In genomic region chr10:98260350-98260749, GRCh38 we compare ENCODE assay signal across 19 cellular contexts. TPM values are rescaled to one million over a fixed set of nuclear protein-coding genes. Genes with fewer than 3 reads are reported as not detected.
DNase-seq lines count a peak whose midpoint lies in the region; ATAC-seq, FAIRE-seq and TF ChIP-seq lines count a peak whose summit lies in the region.
"Had no signal": no experiment of that assay in that cellular context is flagged by ENCODE, and none has a peak within 500 bp of the region (broad histone marks: within the 10 kb centered on the region; RNA-seq: fewer than 3 reads in every experiment).

No MANE protein-coding gene starts in this region.

- H3K9me2 ChIP-seq in GM23248 (ENCODE audit: insufficient read depth) = no peaks in the 10 kb centered on the region

- peaks cover 62% of the 10 kb centered on the region for H3F3A ChIP-seq in GM23248 (ENCODE audit: insufficient read depth)

- H3K36me3 Mint-ChIP-seq in glutamatergic neuron (ENCODE audit: unreplicated experiment) = no peaks in the 10 kb centered on the region

- ATAC-seq in left lung = peak; percentile 12

- no peak overlapping the region for H2AFZ ChIP-seq in GM23248

- H3K4me3 Mint-ChIP-seq in glutamatergic neuron (ENCODE audit: unreplicated experiment) = no peak overlapping the region
- H3K4me3 Mint-ChIP-seq: H9 had no signal

- peaks cover 11% of the 10 kb centered on the region for H3K9me3 Mint-ChIP-seq in glutamatergic neuron (ENCODE audit: unreplicated experiment)
- H3K9me3 Mint-ChIP-seq: H9 had no signal

- in situ Hi-C loops in GM23248 (cut with MboI) (no loop called here), brain microvascular endothelial cell (cut with HindIII; ENCODE audit: low pct_ligation_motif_present, low sequenced_read_pairs) (no loop called here)

- H4K20me1 ChIP-seq in GM23248 (ENCODE audit: insufficient read depth) = no peaks in the 10 kb centered on the region

- intact Hi-C loops in left lung (cut with DNase I) = no loop called here

- H3K27ac Mint-ChIP-seq in glutamatergic neuron (ENCODE audit: unreplicated experiment) = no peak overlapping the region

- H3K4me1 ChIP-seq in GM23248 (ENCODE audit: insufficient read depth) (peaks cover 6% of the 10 kb centered on the region; the same call in 1 of the 2 replicates), left lung (peaks cover 0 to 20% of the 10 kb centered on the region in 2 donors)

- H3K27me3 Mint-ChIP-seq in glutamatergic neuron (ENCODE audit: unreplicated experiment) = peaks cover 8% of the 10 kb centered on the region

- no peak overlapping the region for H3K9ac ChIP-seq in GM23248

- TF ChIP-seq CTCF in VCaP (conservative IDR thresholded peaks at IDR 0.05) = no peak
- TF ChIP-seq CTCF in left lung (IDR thresholded peaks at IDR 0.05) = no peak
- TF ChIP-seq CTCF in glutamatergic neuron (IDR thresholded peaks at IDR 0.05; ENCODE audit: partially characterized antibody, unreplicated experiment) = no peak
- no peak for TF ChIP-seq CTCF in brain microvascular endothelial cell (IDR thresholded peaks at IDR 0.05; ENCODE audit: low read depth, low read length, missing control alignments)

- H3K4me2 ChIP-seq in GM23248 (ENCODE audit: unreplicated experiment) = no peak overlapping the region

- no peaks in the 10 kb centered on the region for H3K79me2 ChIP-seq in GM23248 (ENCODE audit: insufficient read depth)

- peaks cover 23% of the 10 kb centered on the region; the same call in 1 of the 2 replicates for H3K36me3 ChIP-seq in GM23248 (ENCODE audit: low read depth)
- peaks cover 0 to 11% of the 10 kb centered on the region in 2 donors for H3K36me3 ChIP-seq in left lung
- H3K36me3 ChIP-seq in brain microvascular endothelial cell (replicated peaks) = no peaks in the 10 kb centered on the region
- H3K36me3 ChIP-seq: SJSA1 had no signal

- DNase-seq in GM23248 (no peak), left lung (no peak), renal cortical epithelial cell (ENCODE audit: low read depth) (peak; percentile 74), urothelium cell line (ENCODE audit: low spot score) (no peak), glutamatergic neuron (no peak), caudate nucleus (lab: John Stamatoyannopoulos, UW) (no peak), brain microvascular endothelial cell (no peak)
- DNase-seq: ACHN, DMS 273 treated with DMSO at 0.1 percent for 48 hours, EL, H9, KBM-7, NCI-H1436 treated with DMSO at 0.1 percent for 48 hours, NCI-H2107, NCI-H345, NCI-H526 treated with DMSO at 0.1 percent for 48 hours had no signal

- H3K9me3 ChIP-seq in GM23248 (ENCODE audit: low read depth) (no peaks in the 10 kb centered on the region), left lung (no peaks in the 10 kb centered on the region)
- H3K9me3 ChIP-seq: SJSA1 had no signal

- H3K4me1 Mint-ChIP-seq in glutamatergic neuron (ENCODE audit: low read depth, unreplicated experiment) = peaks cover 18% of the 10 kb centered on the region
- H3K4me1 Mint-ChIP-seq: H9 had no signal

- WGBS in GM23248 (ENCODE audit: low coverage in 1 of 2, low lambda C conversion rate in 2 of 2, missing lambda C conversion rate in 2 of 2), 2 experiments = 26 to 30% methylated on average over 7 to 9 of the region's 9 CpGs

- peak overlapping the region; percentile 25; the same call in 1 of the 2 replicates for H3K27ac ChIP-seq in GM23248
- peak overlapping the region; percentile 37 for H3K27ac ChIP-seq in VCaP
- peak overlapping the region in 1 of 2 donors; percentile 63 for H3K27ac ChIP-seq in left lung
- no peak overlapping the region for H3K27ac ChIP-seq in caudate nucleus (ENCODE audit: low read depth, low read length)
- H3K27ac ChIP-seq in brain microvascular endothelial cell = no peak overlapping the region
- H3K27ac ChIP-seq: SJSA1 had no signal

- no peaks in the 10 kb centered on the region for H3K27me3 ChIP-seq in GM23248 (replicated peaks; ENCODE audit: insufficient read depth)
- H3K27me3 ChIP-seq in left lung = no peaks in the 10 kb centered on the region
- no peaks in the 10 kb centered on the region for H3K27me3 ChIP-seq in brain microvascular endothelial cell (replicated peaks)
- H3K27me3 ChIP-seq: SJSA1 had no signal

- H3K4me3 ChIP-seq in GM23248 (no peak overlapping the region), left lung (no peak overlapping the region), brain microvascular endothelial cell (ENCODE audit: low read depth, low read length) (no peak overlapping the region)
- H3K4me3 ChIP-seq: SJSA1 had no signal

- no peak for FAIRE-seq in urothelium cell line (lab: Jason Lieb, UNC)
- FAIRE-seq: HTR-8/SVneo had no signal

RNA-seq across cellular contexts. Expression of gene LOXL4, which starts 7.6 kb away (rescaled TPM):
- total RNA-seq in GM23248 (2014; rRNA removed; shearing (Covaris generic)) = 496 and 507 TPM in 2 replicates
- polyA plus RNA-seq in GM23248 (2016; fragmentation: Nextera tagmentation; extraction: Ambion mirVana) = 319 and 320 TPM in 2 replicates
- 1 to 10 TPM; 2.5 to 5.4 TPM for total RNA-seq in left lung
- total RNA-seq in renal cortical epithelial cell = 20.1 and 24.3 TPM in 2 replicates
- 6.1 TPM for total RNA-seq in glutamatergic neuron (ENCODE audit: unreplicated experiment)

Comparison
In these comparisons a context has a peak if more than half of its experiments do, and no peak if none do; other contexts are left out.
1. H3K27ac ChIP-seq: peak in GM23248 (single experiment) and VCaP (single experiment); none in caudate nucleus (single experiment) and brain microvascular endothelial cell (single experiment).
2. RNA of gene LOXL4, which starts 7.6 kb away (total RNA-seq): 496 to 507 TPM in GM23248; 20.1 to 24.3 TPM in renal cortical epithelial cell, 6.1 TPM in glutamatergic neuron (single experiment) and 2.5 to 5.4 TPM in left lung; every median in the first group is over 10 times any median in the second.